Comparison of ENCODE assay signal across 9 cellular contexts in genomic region chr16:47644166-47644565, GRCh38.
DNase-seq lines count a peak whose midpoint lies in the region; ATAC-seq and TF ChIP-seq lines count a peak whose summit lies in the region.
"Had no signal": no experiment of that assay in that cellular context is flagged by ENCODE, and none has a peak within 500 bp of the region (broad histone marks: within the 10 kb centered on the region; RNA-seq: fewer than 3 reads in every experiment).

No MANE protein-coding gene starts in this region.

- TF ChIP-seq CTCF in PC-3 (conservative IDR thresholded peaks at IDR 0.05; ENCODE audit: low read depth, low read length), result no peak
- TF ChIP-seq CTCF in neural cell (IDR thresholded peaks at IDR 0.05; ENCODE audit: poor library complexity, severe bottlenecking), result no peak

- H2AFZ ChIP-seq in PC-3 (ENCODE audit: low read length) (no peak overlapping the region), neural cell (ENCODE audit: low read depth, low read length) (no peak overlapping the region)

- H3K9ac ChIP-seq in PC-3 (ENCODE audit: low read length) (no peak overlapping the region), neural cell (ENCODE audit: low read length) (no peak overlapping the region)

- H3K4me2 ChIP-seq in PC-3 (ENCODE audit: low read length) (no peak overlapping the region), neural cell (ENCODE audit: low read length) (no peak overlapping the region)

- no TSS peak for BruUV-seq in PC-3 (replicated peaks; lab: Mats Ljungman, UMichigan)

- no peak for TF ChIP-seq RAD21 in neural cell (conservative IDR thresholded peaks at IDR 0.05)

- POLR2A ChIA-PET in PC-3 (lab: Charles Lee; ENCODE audit: unreplicated experiment), result no interaction called here

- H3K9me2 ChIP-seq in PC-3 (replicated peaks; ENCODE audit: low read length) (no peaks in the 10 kb centered on the region), neural cell (ENCODE audit: insufficient read depth, low read length) (no peaks in the 10 kb centered on the region)

- no peak for ATAC-seq in PC-3

- no peak for TF ChIP-seq EP300 in neural cell (conservative IDR thresholded peaks at IDR 0.05; ENCODE audit: poor library complexity, severe bottlenecking)

- H3F3A ChIP-seq in PC-3 (ENCODE audit: low read length, unreplicated experiment), result no peaks in the 10 kb centered on the region
- H3F3A ChIP-seq in neural cell (ENCODE audit: insufficient read depth, low read length, poor library complexity, severe bottlenecking), result peaks cover 3% of the 10 kb centered on the region

- H3K36me3 ChIP-seq in PC-3 (ENCODE audit: low read depth, low read length) (no peaks in the 10 kb centered on the region), neural cell (ENCODE audit: insufficient read depth, low read length) (no peaks in the 10 kb centered on the region)

- no peak overlapping the region for H3K4me3 ChIP-seq in PC-3 (ENCODE audit: low read length)
- no peak overlapping the region for H3K4me3 ChIP-seq in neural cell (ENCODE audit: low read length)
- H3K4me3 ChIP-seq: lower lobe of right lung had no signal

- DNase-seq in EL (peak; percentile 82), PC-3 (peak; percentile 17), fibroblast of gingiva (ENCODE audit: low read depth) (peak; percentile 72), NCI-H526 treated with DMSO at 0.1 percent for 48 hours (lab: John Stamatoyannopoulos, UW) (no peak), SKM-1 treated with dmso at 0.1 percent for 144 hours (lab: John Stamatoyannopoulos, UW; ENCODE audit: unreplicated experiment) (no peak), NCI-H526 (lab: John Stamatoyannopoulos, UW) (no peak), Ammon's horn (ENCODE audit: low spot score) (no peak)
- DNase-seq: lower lobe of right lung had no signal

- H3K9me3 ChIP-seq in PC-3 (ENCODE audit: low read length) (no peaks in the 10 kb centered on the region), neural cell (ENCODE audit: low read length) (no peaks in the 10 kb centered on the region)
- H3K9me3 ChIP-seq: lower lobe of right lung had no signal

- intact Hi-C loops in PC-3 (cut with micrococcal nuclease), result no loop called here

- H4K20me1 ChIP-seq in PC-3 (ENCODE audit: low read length) (no peaks in the 10 kb centered on the region), neural cell (ENCODE audit: insufficient read depth) (no peaks in the 10 kb centered on the region)

- H3K79me2 ChIP-seq in PC-3 (ENCODE audit: low read length) (no peaks in the 10 kb centered on the region), neural cell (replicated peaks; ENCODE audit: insufficient read depth, low read length) (no peaks in the 10 kb centered on the region)

- H3K27me3 ChIP-seq in PC-3 (ENCODE audit: low read length), result no peaks in the 10 kb centered on the region
- H3K27me3 ChIP-seq in neural cell (ENCODE audit: insufficient read depth, low read depth, low read length), result no peaks in the 10 kb centered on the region

- H3K27ac ChIP-seq in PC-3 (ENCODE audit: low read length), result no peak overlapping the region
- peak overlapping the region; percentile 69 for H3K27ac ChIP-seq in neural cell (ENCODE audit: low read length)
- H3K27ac ChIP-seq: lower lobe of right lung had no signal

- H3K4me1 ChIP-seq in PC-3 (ENCODE audit: insufficient read depth, low read length), result no peaks in the 10 kb centered on the region

- CTCF ChIA-PET in PC-3 (lab: Charles Lee), result no interaction called here

TF ChIP-seq in neural cell, 6 proteins besides CTCF, POLR2A, EP300 and RAD21:
- TF ChIP-seq TAF1 (IDR thresholded peaks at IDR 0.05; ENCODE audit: low read depth) (no peak), REST (IDR thresholded peaks at IDR 0.05; ENCODE audit: borderline replicate concordance) (no peak), POLR2AphosphoS5 (IDR thresholded peaks at IDR 0.05) (no peak), MXI1 (conservative IDR thresholded peaks at IDR 0.05; ENCODE audit: poor library complexity, severe bottlenecking) (no peak), SMC3 (conservative IDR thresholded peaks at IDR 0.05; ENCODE audit: poor library complexity) (no peak)

Comparison
In these comparisons a context has a peak if more than half of its experiments do, and no peak if none do; other contexts are left out.
1. DNase-seq: peak in EL (single experiment), PC-3 (single experiment) and fibroblast of gingiva (single experiment); none in NCI-H526 treated with DMSO at 0.1 percent for 48 hours (single experiment), SKM-1 treated with dmso at 0.1 percent for 144 hours (single experiment), NCI-H526 (0 of 2) and Ammon's horn (single experiment).